Comparison of ENCODE assay signal across 16 cellular contexts in the genomic region with DNA sequence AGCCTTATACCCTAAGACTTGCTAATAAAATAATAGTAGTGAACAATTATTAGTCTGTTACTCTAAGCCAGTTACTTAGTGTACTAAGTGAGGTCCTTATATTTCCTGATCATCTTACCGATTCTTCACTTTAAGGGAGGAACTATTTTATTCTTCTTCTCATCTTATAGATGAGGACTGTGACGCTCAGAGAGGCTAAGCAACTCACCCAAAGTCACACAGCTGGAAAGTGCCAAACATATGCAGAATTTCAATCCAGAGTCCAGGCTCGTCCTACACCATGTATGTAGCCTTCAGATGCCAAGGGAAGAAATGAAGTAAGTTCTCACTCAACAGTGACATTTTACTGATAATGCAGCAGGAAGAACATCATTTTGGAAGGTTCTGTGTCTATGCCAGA.
"Had no signal": no experiment of that assay in that cellular context is flagged by ENCODE, and none has a peak within 500 bp of the region (broad histone marks: within the 10 kb centered on the region; RNA-seq: fewer than 3 reads in every experiment).

No MANE protein-coding gene starts in this region.

- H3K27me3 ChIP-seq: foreskin keratinocyte, hepatocyte, upper lobe of left lung, uterus had no signal

- H3K36me3 ChIP-seq: neutrophil, spleen, tibial artery, upper lobe of left lung, uterus had no signal

- H3K9me3 ChIP-seq: mucosa of descending colon, neutrophil, spleen, tibial artery, upper lobe of left lung, uterus had no signal

- H3K79me2 ChIP-seq: hepatocyte had no signal

- H3K4me3 ChIP-seq: hepatocyte, lung, mucosa of descending colon, spleen, tibial artery, upper lobe of left lung, uterus had no signal

- H3K27ac ChIP-seq: foreskin keratinocyte, hepatocyte, neutrophil, spleen, tibial artery, upper lobe of left lung, uterus had no signal

- H3K4me1 ChIP-seq: tibial artery, uterus had no signal

- H2AFZ ChIP-seq: hepatocyte had no signal

- DNase-seq: erythroblast; left colon; left ventricle myocardium superior; mucosa of descending colon; naive thymus-derived CD8-positive, alpha-beta T cell; spleen; stimulated activated CD4-positive, alpha-beta T cell treated with anti-CD3 and anti-CD28 coated beads, Interleukin-15, amount 100 ng/mL, for 24 hours; stimulated activated CD4-positive, alpha-beta T cell treated with anti-CD3 and anti-CD28 coated beads, Interleukin-1b, Interleukin-23, amount 100 ng/mL, for 48 hours; stimulated activated CD4-positive, alpha-beta T cell treated with anti-CD3 and anti-CD28 coated beads, Interleukin-4, amount 100 ng/mL, for 24 hours; tibial artery; upper lobe of left lung; uterus had no signal

- H3K4me2 ChIP-seq: hepatocyte had no signal
